8 cellular contexts compared by ENCODE assay signal in genomic region chr9:78031826-78032598, GRCh38. TPM values are rescaled to one million over a fixed set of nuclear protein-coding genes. Genes with fewer than 3 reads are reported as not detected.
A peak's percentile ranks its signal among the peaks of the same experiment; 100 is the strongest.
DNase-seq lines count a peak whose midpoint lies in the region; ATAC-seq lines count a peak whose summit lies in the region.

No MANE protein-coding gene starts in this region.

- H3K27ac ChIP-seq in KOPT-K1 (ENCODE audit: low read depth, low read length, poor library complexity, severe bottlenecking) (peak overlapping the region; percentile 95), muscle layer of duodenum (ENCODE audit: low read length) (peak overlapping the region; percentile 97)

- peak overlapping the region; percentile 94 for H3K27ac Mint-ChIP-seq in activated T-helper 2 cell treated with anti-CD3 and anti-CD28 coated beads, Interferon-gamma antibody, Interleukin-2, Interleukin-4, amounts not matched to agents 10 μg/mL and 5 μg/mL and 100 μg/mL, durations not matched to agents 14 hours and 24 hours and 36 hours

- no peaks in the 10 kb centered on the region for H3K9me3 Mint-ChIP-seq in activated T-helper 2 cell treated with anti-CD3 and anti-CD28 coated beads, Interferon-gamma antibody, Interleukin-2, Interleukin-4, amounts not matched to agents 10 μg/mL and 5 μg/mL and 100 μg/mL, durations not matched to agents 14 hours and 24 hours and 36 hours

- intact Hi-C loops in activated T-helper 2 cell treated with anti-CD3 and anti-CD28 coated beads, Interferon-gamma antibody, Interleukin-2, Interleukin-4, amounts not matched to agents 10 μg/mL and 5 μg/mL and 100 μg/mL, durations not matched to agents 14 hours and 24 hours and 36 hours (cut with micrococcal nuclease) = loop anchor here (2.0 to 5.0 kb wide), 5 partner anchors 87 to 305 kb away; partner anchors contain the start of gene PSAT1

- peaks cover 17 to 38% of the 10 kb centered on the region in 2 donors for H3K4me1 ChIP-seq in muscle layer of duodenum (ENCODE audit: control insufficient read depth in 1 of 2, insufficient read depth in 2 of 2, low read length in 2 of 2)

- no peaks in the 10 kb centered on the region for H3K9me3 ChIP-seq in KOPT-K1 (ENCODE audit: insufficient read depth, low read length, poor library complexity, severe bottlenecking)
- H3K9me3 ChIP-seq in muscle layer of duodenum (ENCODE audit: control insufficient read depth in 1 of 2, low read length in 2 of 2) = no peaks in the 10 kb centered on the region

- no peaks in the 10 kb centered on the region for H3K27me3 ChIP-seq in muscle layer of duodenum (ENCODE audit: low read depth, low read length)

- peaks cover 5% of the 10 kb centered on the region for H3K27me3 Mint-ChIP-seq in activated T-helper 2 cell treated with anti-CD3 and anti-CD28 coated beads, Interferon-gamma antibody, Interleukin-2, Interleukin-4, amounts not matched to agents 10 μg/mL and 5 μg/mL and 100 μg/mL, durations not matched to agents 14 hours and 24 hours and 36 hours (ENCODE audit: low read depth)

- H3K36me3 ChIP-seq in KOPT-K1 (ENCODE audit: insufficient read depth, low read length) (no peaks in the 10 kb centered on the region), muscle layer of duodenum (ENCODE audit: control insufficient read depth in 1 of 2, insufficient read depth in 2 of 2, low read length in 2 of 2) (no peaks in the 10 kb centered on the region)

- H3K36me3 Mint-ChIP-seq in activated T-helper 2 cell treated with anti-CD3 and anti-CD28 coated beads, Interferon-gamma antibody, Interleukin-2, Interleukin-4, amounts not matched to agents 10 μg/mL and 5 μg/mL and 100 μg/mL, durations not matched to agents 14 hours and 24 hours and 36 hours (ENCODE audit: low read depth) = peaks cover 5% of the 10 kb centered on the region

- H3K4me1 Mint-ChIP-seq in activated T-helper 2 cell treated with anti-CD3 and anti-CD28 coated beads, Interferon-gamma antibody, Interleukin-2, Interleukin-4, amounts not matched to agents 10 μg/mL and 5 μg/mL and 100 μg/mL, durations not matched to agents 14 hours and 24 hours and 36 hours (ENCODE audit: low read depth) = peaks cover 55% of the 10 kb centered on the region

- peak overlapping the region; percentile 92 for H3K4me3 Mint-ChIP-seq in activated T-helper 2 cell treated with anti-CD3 and anti-CD28 coated beads, Interferon-gamma antibody, Interleukin-2, Interleukin-4, amounts not matched to agents 10 μg/mL and 5 μg/mL and 100 μg/mL, durations not matched to agents 14 hours and 24 hours and 36 hours (ENCODE audit: low read depth)

- peak overlapping the region; percentile 65 to 87 for H3K4me3 ChIP-seq in muscle layer of duodenum (ENCODE audit: low read depth in 1 of 2, low read length in 2 of 2)

- DNase-seq in Caki2 (ENCODE audit: low read depth) (peak; percentile 95), RPMI7951 (ENCODE audit: low read depth) (peak; percentile 90), fibroblast of gingiva (ENCODE audit: low read depth) (peak; percentile 98)
- DNase-seq in activated T-helper 2 cell treated with anti-CD3 and anti-CD28 coated beads, Interferon-gamma antibody, Interleukin-2, Interleukin-4, amounts not matched to agents 10 μg/mL and 5 μg/mL and 100 μg/mL, durations not matched to agents 14 hours and 24 hours and 36 hours (ENCODE audit: low spot score) = peak; percentile 75
- peak; percentile 77 for DNase-seq in stimulated activated CD8-positive, alpha-beta memory T cell treated with anti-CD3 and anti-CD28 coated beads, Interleukin-4, amount 100 ng/mL, for 48 hours

- no peak for ATAC-seq in GM21723 (IDR thresholded peaks at IDR 0.05; ENCODE audit: unreplicated experiment)

- in situ Hi-C loops in Caki2 (cut with HindIII; ENCODE audit: low pct_unique_long_range_greater_than_20kb, low sequenced_read_pairs) = no loop called here

RNA-seq across cellular contexts. Expression of gene GNAQ, which starts 0.4 kb away (rescaled TPM):
- 12.4 and 37.2 TPM in 2 replicates for total RNA-seq in Caki2 (2014; rRNA removed; shearing (Covaris generic); ENCODE audit: low replicate concordance)
- 16.2 and 20.8 TPM in 2 replicates for total RNA-seq in RPMI7951 (2014; rRNA removed; shearing (Covaris generic))
- 28.6 and 34.3 TPM in 2 replicates for total RNA-seq in activated T-helper 2 cell treated with anti-CD3 and anti-CD28 coated beads, Interferon-gamma antibody, Interleukin-2, Interleukin-4, amounts not matched to agents 10 μg/mL and 5 μg/mL and 100 μg/mL, durations not matched to agents 14 hours and 24 hours and 36 hours
